In genomic region chr1:26170472-26170821, GRCh38 we compare ENCODE assay signal across 9 cellular contexts. TPM values are rescaled to one million over a fixed set of nuclear protein-coding genes. Genes with fewer than 3 reads are reported as not detected.
DNase-seq lines count a peak whose midpoint lies in the region; ATAC-seq and TF ChIP-seq lines count a peak whose summit lies in the region.
"Had no signal": no experiment of that assay in that cellular context is flagged by ENCODE, and none has a peak within 500 bp of the region (broad histone marks: within the 10 kb centered on the region; RNA-seq: fewer than 3 reads in every experiment).

No MANE protein-coding gene starts in this region.

- H2AFZ ChIP-seq in SK-N-SH (ENCODE audit: low read depth): no peak overlapping the region

- TF ChIP-seq CTCF in SK-N-SH (IDR thresholded peaks at IDR 0.05): no peak
- TF ChIP-seq CTCF in omental fat pad (IDR thresholded peaks at IDR 0.05): no peak

- peaks cover 12% of the 10 kb centered on the region for H3F3A ChIP-seq in SK-N-SH (replicated peaks; ENCODE audit: insufficient read depth)

- 67% methylated on average over 9 of the region's 9 CpGs for WGBS in SK-N-SH (ENCODE audit: low lambda C conversion rate)

- H3K27ac ChIP-seq in SK-N-SH (ENCODE audit: low read depth in 2 of 2, low read length in 1 of 2) (no peak overlapping the region; a peak in 1 of 4 replicates), subcutaneous abdominal adipose tissue (ENCODE audit: low read depth, low read length) (no peak overlapping the region)

- H3K4me1 ChIP-seq in SK-N-SH (ENCODE audit: control insufficient read depth in 1 of 2, insufficient read depth in 2 of 2, low read depth in 1 of 2, low read length in 1 of 2): peaks cover 0 to 18% of the 10 kb centered on the region in 2 experiments; a peak in 2 of 4 replicates
- peaks cover 15% of the 10 kb centered on the region for H3K4me1 ChIP-seq in adipocyte (ENCODE audit: control insufficient read depth, insufficient read depth, low read length)
- H3K4me1 ChIP-seq in subcutaneous abdominal adipose tissue (ENCODE audit: control insufficient read depth in 5 of 5, insufficient read depth in 5 of 5, low read length in 5 of 5): peaks cover 2 to 21% (median 18%) of the 10 kb centered on the region in 5 donors

- POLR2A ChIA-PET in SK-N-SH (lab: Yijun Ruan, JAX): interaction anchor here (1.1 to 1.6 kb wide), 2 partner anchors 59 to 63 kb away, joined by 3 read pairs; partner anchors contain the start of genes CEP85 and PDIK1L

- TF ChIP-seq RAD21 in SK-N-SH (IDR thresholded peaks at IDR 0.05; ENCODE audit: low read length): no peak

- no peaks in the 10 kb centered on the region for H3K9me2 ChIP-seq in SK-N-SH

- no peak for TF ChIP-seq EP300 in SK-N-SH (IDR thresholded peaks at IDR 0.05; ENCODE audit: borderline replicate concordance in 1 of 2, low read depth in 1 of 2, low read length in 1 of 2)

- H3K4me2 ChIP-seq in SK-N-SH: peak overlapping the region; percentile 95

- peaks cover 17% of the 10 kb centered on the region; the same call in 1 of the 2 replicates for H3K79me2 ChIP-seq in SK-N-SH (ENCODE audit: insufficient read depth)

- CTCF ChIA-PET in SK-N-SH (lab: Yijun Ruan, JAX): interaction anchor here (1.0 to 2.7 kb wide), 18 partner anchors 10 to 194 kb away, joined by 3 to 28 read pairs (median 6); partner anchors contain the start of genes CEP85 and EXTL1

- peak overlapping the region; percentile 85 to 98 for H3K4me3 ChIP-seq in SK-N-SH (ENCODE audit: low read depth in 2 of 2, low read length in 1 of 2)
- H3K4me3 ChIP-seq in adipocyte (ENCODE audit: low read length): peak overlapping the region; percentile 89
- peak overlapping the region; percentile 75 to 91 (median 89) for H3K4me3 ChIP-seq in subcutaneous abdominal adipose tissue (ENCODE audit: low read depth in 1 of 5, low read length in 5 of 5)

- no peaks in the 10 kb centered on the region for H4K20me1 ChIP-seq in SK-N-SH (ENCODE audit: insufficient read depth)

- DNase-seq in SK-N-SH (peak; percentile 47), adipocyte (ENCODE audit: low read depth) (no peak), kidney tubule cell (ENCODE audit: low spot score) (peak; percentile 14), NCI-H146 treated with DMSO at 0.1 percent for 48 hours (lab: John Stamatoyannopoulos, UW; ENCODE audit: unreplicated experiment) (no peak), GOT3 (lab: John Stamatoyannopoulos, UW) (no peak), omental fat pad (ENCODE audit: low spot score) (no peak)
- DNase-seq: activated gamma-delta T cell had no signal

- ATAC-seq in SK-N-SH treated with all-trans-retinoic acid at 6 μM for 48 hours (no peak), omental fat pad (ENCODE audit: low FRiP score) (no peak)

- H3K36me3 ChIP-seq in SK-N-SH (replicated peaks in 1 of 2; ENCODE audit: control insufficient read depth in 1 of 2, insufficient read depth in 2 of 2, low read length in 1 of 2) (peaks cover 0 to 2% of the 10 kb centered on the region in 2 experiments), adipocyte (ENCODE audit: control insufficient read depth, insufficient read depth, low read length, severe bottlenecking) (no peaks in the 10 kb centered on the region), subcutaneous abdominal adipose tissue (ENCODE audit: control insufficient read depth in 5 of 5, insufficient read depth in 5 of 5, low read length in 5 of 5) (peaks cover 0 to 5% (median 0%) of the 10 kb centered on the region in 5 donors)

- no peaks in the 10 kb centered on the region for H3K9me3 ChIP-seq in SK-N-SH
- no peaks in the 10 kb centered on the region for H3K9me3 ChIP-seq in adipocyte (ENCODE audit: control insufficient read depth, low read length)
- no peaks in the 10 kb centered on the region for H3K9me3 ChIP-seq in subcutaneous abdominal adipose tissue (ENCODE audit: control insufficient read depth in 5 of 5, low read length in 5 of 5)

- H3K27me3 ChIP-seq in SK-N-SH (ENCODE audit: insufficient read depth) (no peaks in the 10 kb centered on the region), adipocyte (replicated peaks; ENCODE audit: control insufficient read depth, insufficient read depth, low read length) (no peaks in the 10 kb centered on the region), subcutaneous abdominal adipose tissue (ENCODE audit: control insufficient read depth in 5 of 5, insufficient read depth in 4 of 5, low read length in 5 of 5) (no peaks in the 10 kb centered on the region)

- H3K9ac ChIP-seq in SK-N-SH (peak overlapping the region; percentile 92), adipocyte (ENCODE audit: low read length) (peak overlapping the region; percentile 96), subcutaneous abdominal adipose tissue (ENCODE audit: low read length in 5 of 5) (peak overlapping the region; percentile 76 to 95 (median 84))

TF ChIP-seq in SK-N-SH, 30 proteins besides CTCF, POLR2A, EP300 and RAD21:
- TF ChIP-seq GABPA (IDR thresholded peaks at IDR 0.05; ENCODE audit: low read depth) (no peak), SIN3A (IDR thresholded peaks at IDR 0.05; ENCODE audit: borderline replicate concordance, low read depth, low read length) (no peak), MAX (IDR thresholded peaks at IDR 0.05; ENCODE audit: low read depth) (no peak), ELF1 (IDR thresholded peaks at IDR 0.05) (no peak), RFX5 (IDR thresholded peaks at IDR 0.05; ENCODE audit: low read length) (no peak), SMC3 (IDR thresholded peaks at IDR 0.05; ENCODE audit: low read depth, low read length) (no peak), TAF1 (IDR thresholded peaks at IDR 0.05; ENCODE audit: borderline replicate concordance, low read depth, low read length) (no peak), RXRA (IDR thresholded peaks at IDR 0.05; ENCODE audit: borderline replicate concordance, low read depth) (no peak), NFIC (IDR thresholded peaks at IDR 0.05; ENCODE audit: borderline replicate concordance) (no peak)

TF ChIP-seq in SK-N-SH treated with all-trans-retinoic acid at 6 μM for 48 hours, 23 proteins besides CTCF, POLR2A, EP300 and RAD21 (continues in another document):
- TF ChIP-seq TCF4 (CRISPR knock-in tag; IDR thresholded peaks at IDR 0.05; ENCODE audit: borderline replicate concordance) (no peak), OSR1 (CRISPR knock-in tag; IDR thresholded peaks at IDR 0.05) (no peak), CSRNP3 (CRISPR knock-in tag; IDR thresholded peaks at IDR 0.05) (no peak), ZNF70 (CRISPR knock-in tag; IDR thresholded peaks at IDR 0.05) (no peak), ZFP3 (CRISPR knock-in tag; IDR thresholded peaks at IDR 0.05) (no peak), ZFP30 (CRISPR knock-in tag; IDR thresholded peaks at IDR 0.05) (no peak), PATZ1 (CRISPR knock-in tag; IDR thresholded peaks at IDR 0.05; ENCODE audit: borderline replicate concordance) (no peak), SNAI2 (CRISPR knock-in tag; IDR thresholded peaks at IDR 0.05) (no peak), ZNF8 (CRISPR knock-in tag; IDR thresholded peaks at IDR 0.05) (no peak)

RNA-seq across cellular contexts. Expression of gene ZNF593, which starts 0.7 kb away (rescaled TPM):
- 58.7 and 64.8 TPM in 2 replicates for polyA plus RNA-seq in SK-N-SH (2012; rRNA removed)
- 39.5 and 50.3 TPM in 2 replicates for polyA plus RNA-seq in SK-N-SH (2012; cell fraction: cytosol; rRNA removed)
- polyA plus RNA-seq in SK-N-SH (2012; cell fraction: nucleus; rRNA removed): 33.5 and 78.6 TPM in 2 replicates
- total RNA-seq in omental fat pad: 10 to 100 TPM; 18.4 to 64.1 (median 42.5) TPM

RNA-seq across cellular contexts. Expression of gene ZNF593OS, which starts 1.2 kb away (rescaled TPM):
- polyA plus RNA-seq in SK-N-SH (2012; rRNA removed): not detected in 2 replicates
- 0.04 and 0.05 TPM in 2 replicates for polyA plus RNA-seq in SK-N-SH (2012; cell fraction: cytosol; rRNA removed)
- 0.10 TPM in 1 of 2 replicates, not detected in the other for polyA plus RNA-seq in SK-N-SH (2012; cell fraction: nucleus; rRNA removed)
- not detected for total RNA-seq in omental fat pad

RNA-seq across cellular contexts. Expression of gene C1orf232, which starts 1.7 kb away (rescaled TPM):
- not detected in 2 replicates for polyA plus RNA-seq in SK-N-SH (2012; rRNA removed)
- polyA plus RNA-seq in SK-N-SH (2012; cell fraction: cytosol; rRNA removed): not detected in 2 replicates
- polyA plus RNA-seq in SK-N-SH (2012; cell fraction: nucleus; rRNA removed): not detected in 2 replicates
- total RNA-seq in omental fat pad: not detected

RNA-seq across cellular contexts. Expression of gene CNKSR1, which starts 6.8 kb away (rescaled TPM):
- polyA plus RNA-seq in SK-N-SH (2012; rRNA removed): 0.49 and 0.58 TPM in 2 replicates
- 0.26 and 0.30 TPM in 2 replicates for polyA plus RNA-seq in SK-N-SH (2012; cell fraction: cytosol; rRNA removed)
- polyA plus RNA-seq in SK-N-SH (2012; cell fraction: nucleus; rRNA removed): 3.3 and 4.2 TPM in 2 replicates
- 1 to 10 TPM in 2 of 4 donors, under 1 TPM in 2; 0.75 to 6.0 (median 1.3) TPM for total RNA-seq in omental fat pad

RNA-seq across cellular contexts. Expression of gene FAM110D, which starts 11.6 kb away (rescaled TPM):
- polyA plus RNA-seq in SK-N-SH (2012; rRNA removed): 0.50 and 0.64 TPM in 2 replicates
- polyA plus RNA-seq in SK-N-SH (2012; cell fraction: cytosol; rRNA removed): 0.31 and 0.38 TPM in 2 replicates
- 0.37 and 0.62 TPM in 2 replicates for polyA plus RNA-seq in SK-N-SH (2012; cell fraction: nucleus; rRNA removed)
- 10 to 100 TPM in 2 of 4 donors, 1 to 10 TPM in 2; 4.6 to 20.5 (median 13.2) TPM for total RNA-seq in omental fat pad

Comparison
In these comparisons a context has a peak if more than half of its experiments do, and no peak if none do; other contexts are left out.
1. DNase-seq: peak in SK-N-SH (single experiment) and kidney tubule cell (single experiment); none in adipocyte (single experiment), NCI-H146 treated with DMSO at 0.1 percent for 48 hours (single experiment), GOT3 (single experiment) and omental fat pad (single experiment).
2. Peak in every context shown above with its lines, with median percentiles within 50 percentile points of each other: H3K4me3 ChIP-seq and H3K9ac ChIP-seq.